ENCODE assay signal across 8 cellular contexts in genomic region chr18:57837917-57838548, GRCh38. TPM values are rescaled to one million over a fixed set of nuclear protein-coding genes. Genes with fewer than 3 reads are reported as not detected.
DNase-seq lines count a peak whose midpoint lies in the region; ATAC-seq and TF ChIP-seq lines count a peak whose summit lies in the region.

No MANE protein-coding gene starts in this region.

- H3K36me3 ChIP-seq in PC-9 (ENCODE audit: low read depth) (no peaks in the 10 kb centered on the region), PC-3 (ENCODE audit: low read depth, low read length) (no peaks in the 10 kb centered on the region)

- no peaks in the 10 kb centered on the region for H3K9me2 ChIP-seq in PC-9 (ENCODE audit: insufficient read depth)
- no peaks in the 10 kb centered on the region for H3K9me2 ChIP-seq in PC-3 (replicated peaks; ENCODE audit: low read length)

- intact Hi-C loops in PC-9 (cut with micrococcal nuclease; ENCODE audit: unreplicated experiment), result no loop called here
- intact Hi-C loops in PC-3 (cut with micrococcal nuclease), result no loop called here

- no peaks in the 10 kb centered on the region for H3K79me2 ChIP-seq in PC-9 (ENCODE audit: low read depth)
- no peaks in the 10 kb centered on the region for H3K79me2 ChIP-seq in PC-3 (ENCODE audit: low read length)

- in situ Hi-C loops in GM13977 (cut with MboI; ENCODE audit: low pct_unique_long_range_greater_than_20kb, low sequenced_read_pairs, unreplicated experiment), result loop anchor here (25.0 kb wide), 1 partner anchor 201 kb away; no protein-coding TSS in a partner anchor

- POLR2A ChIA-PET in PC-9 (lab: Charles Lee; ENCODE audit: unreplicated experiment), result no interaction called here
- POLR2A ChIA-PET in PC-3 (lab: Charles Lee; ENCODE audit: unreplicated experiment), result interaction anchor here (0.7 kb wide), 1 partner anchor 34 kb away, joined by 3 read pairs; no protein-coding TSS in a partner anchor

- H3F3A ChIP-seq in PC-9 (ENCODE audit: insufficient read depth, low read depth) (0 out of 2 replicates have a peak, but pooled peaks cover 8% of the 10 kb centered on the region), PC-3 (ENCODE audit: low read length, unreplicated experiment) (no peaks in the 10 kb centered on the region)

- H2AFZ ChIP-seq in PC-9 (no peak overlapping the region), PC-3 (ENCODE audit: low read length) (no peak overlapping the region)

- TF ChIP-seq CTCF in GM13977 (IDR thresholded peaks at IDR 0.05; ENCODE audit: extremely low read depth, insufficient read depth, missing control alignments) (no peak), PC-9 (conservative IDR thresholded peaks at IDR 0.05) (no peak), PC-3 (conservative IDR thresholded peaks at IDR 0.05; ENCODE audit: low read depth, low read length) (no peak)

- peak; percentile 83 for ATAC-seq in GM21723 (IDR thresholded peaks at IDR 0.05; ENCODE audit: unreplicated experiment)
- ATAC-seq in PC-3, result no peak

- H3K9ac ChIP-seq in PC-3 (ENCODE audit: low read length), result no peak overlapping the region

- DNase-seq in GM13977 (ENCODE audit: low spot score) (peak; percentile 33), NAMALWA (ENCODE audit: low spot score) (peak; percentile 93), islet precursor cell (peak; percentile 11), GM19240 (ENCODE audit: insufficient read length, low spot score) (no peak), PC-9 (no peak), PC-3 (no peak), amniotic stem cell (lab: John Stamatoyannopoulos, UW) (no peak)

- H3K4me3 ChIP-seq in PC-9 (no peak overlapping the region), PC-3 (ENCODE audit: low read length) (no peak overlapping the region)

- BruUV-seq in PC-9 (replicated peaks; lab: Mats Ljungman, UMichigan) (no TSS peak), PC-3 (replicated peaks; lab: Mats Ljungman, UMichigan) (no TSS peak)

- H3K27me3 ChIP-seq in PC-9 (ENCODE audit: insufficient read depth, low read depth) (no peaks in the 10 kb centered on the region), PC-3 (ENCODE audit: low read length) (no peaks in the 10 kb centered on the region)

- H3K4me2 ChIP-seq in PC-9, result no peak overlapping the region
- no peak overlapping the region for H3K4me2 ChIP-seq in PC-3 (ENCODE audit: low read length)

- H4K20me1 ChIP-seq in PC-9 (ENCODE audit: insufficient read depth) (no peaks in the 10 kb centered on the region), PC-3 (ENCODE audit: low read length) (no peaks in the 10 kb centered on the region)

- H3K4me1 ChIP-seq in PC-9 (replicated peaks; ENCODE audit: insufficient read depth) (peaks cover 29% of the 10 kb centered on the region), PC-3 (ENCODE audit: insufficient read depth, low read length) (peaks cover 16% of the 10 kb centered on the region)

- H3K27ac ChIP-seq in PC-9 (no peak overlapping the region), PC-3 (ENCODE audit: low read length) (no peak overlapping the region)

- H3K9me3 ChIP-seq in PC-9 (ENCODE audit: insufficient read depth, low read depth) (no peaks in the 10 kb centered on the region), PC-3 (ENCODE audit: low read length) (no peaks in the 10 kb centered on the region)

- CTCF ChIA-PET in PC-9 (lab: Charles Lee), result no interaction called here
- CTCF ChIA-PET in PC-3 (lab: Charles Lee), result no interaction called here

RNA-seq across cellular contexts. Expression of gene ATP8B1, which starts 34.9 kb away (rescaled TPM):
- 16.7 and 23.4 TPM in 2 replicates for total RNA-seq in PC-9 (2021)
- total RNA-seq in PC-3 (2014; rRNA removed), result 18.4 and 24.8 TPM in 2 replicates

Comparison
In these comparisons a context has a peak if more than half of its experiments do, and no peak if none do; other contexts are left out.
1. DNase-seq: peak in GM13977 (single experiment), NAMALWA (single experiment) and islet precursor cell (single experiment); none in GM19240 (single experiment), PC-9 (0 of 2), PC-3 (single experiment) and amniotic stem cell (single experiment).